In the genomic region with DNA sequence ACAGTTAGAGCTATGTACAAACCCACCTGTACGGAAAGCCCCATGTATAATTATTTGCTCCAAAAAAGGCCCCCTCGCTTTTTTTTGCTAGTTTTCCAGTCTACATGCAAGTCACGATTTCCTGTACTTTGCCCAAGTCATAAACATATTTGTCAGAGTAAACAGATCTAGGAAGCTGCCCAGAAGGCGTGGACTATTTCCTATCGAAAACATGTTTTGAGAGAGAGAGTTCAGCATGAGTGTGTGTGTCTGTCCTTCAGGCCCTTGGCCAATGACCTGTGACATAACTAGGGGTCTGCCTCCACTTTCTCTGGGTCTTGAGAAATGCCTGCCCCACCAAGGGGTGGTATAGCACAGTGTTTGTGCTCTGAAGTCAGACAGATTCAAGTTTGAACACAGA, we compare ENCODE assay signal across 18 cellular contexts.
DNase-seq lines count a peak whose midpoint lies in the region; ATAC-seq and TF ChIP-seq lines count a peak whose summit lies in the region.
"Had no signal": no experiment of that assay in that cellular context is flagged by ENCODE, and none has a peak within 500 bp of the region (broad histone marks: within the 10 kb centered on the region; RNA-seq: fewer than 3 reads in every experiment).

No MANE protein-coding gene starts in this region.

- TF ChIP-seq POLR2A in Peyer's patch (IDR thresholded peaks at IDR 0.05) (no peak), esophagus squamous epithelium (IDR thresholded peaks at IDR 0.05) (no peak), testis (IDR thresholded peaks at IDR 0.05) (no peak)

- no peaks in the 10 kb centered on the region for H3K27me3 ChIP-seq in Peyer's patch
- no peaks in the 10 kb centered on the region for H3K27me3 ChIP-seq in esophagus squamous epithelium
- H3K27me3 ChIP-seq in testis = no peaks in the 10 kb centered on the region
- no peaks in the 10 kb centered on the region for H3K27me3 ChIP-seq in GM23338 (ENCODE audit: insufficient read depth)

- no peaks in the 10 kb centered on the region for H3K79me2 ChIP-seq in GM23338 (replicated peaks; ENCODE audit: insufficient read depth)

- peaks cover 3% of the 10 kb centered on the region; the same call in 2 of the 3 replicates for H3K4me1 Mint-ChIP-seq in GM23338

- 73 to 74% methylated on average over 5 of the region's 5 CpGs for WGBS in esophagus squamous epithelium, 2 donors
- WGBS in testis, 2 donors = 63 to 72% methylated on average over 5 of the region's 5 CpGs

- no peaks in the 10 kb centered on the region for H3K9me2 ChIP-seq in GM23338 (ENCODE audit: insufficient read depth)

- DNase-seq in Peyer's patch (peak in 1 of 3 donors; percentile 54), esophagus squamous epithelium (lab: John Stamatoyannopoulos, UW) (no peak), mucosa of gallbladder (ENCODE audit: low spot score) (peak; percentile 22), testis (no peak), GM23338 (ENCODE audit: low spot score) (no peak), amniotic stem cell (lab: John Stamatoyannopoulos, UW) (no peak), T-helper 9 cell (no peak)
- DNase-seq in activated naive CD4-positive, alpha-beta T cell treated with anti-CD3 and anti-CD28 coated beads, Interleukin-2, amount 50 U/mL, for 72 hours (ENCODE audit: low spot score in 2 of 2) = no peak
- DNase-seq: kidney glomerular epithelial cell, NCI-H146, NCI-H510A had no signal

- H3K9me3 ChIP-seq in Peyer's patch (no peaks in the 10 kb centered on the region), esophagus squamous epithelium (no peaks in the 10 kb centered on the region), testis (no peaks in the 10 kb centered on the region)

- ATAC-seq in GM23338 = no peak
- no peak for ATAC-seq in activated naive CD4-positive, alpha-beta T cell treated with anti-CD3 and anti-CD28 coated beads, Interleukin-2, amount 50 U/mL, for 72 hours
- ATAC-seq: activated CD4-positive, CD25-positive, alpha-beta regulatory T cell treated with anti-CD3 and anti-CD28 coated beads, Interleukin-2, amount 50 U/mL, for 24 hours; Panc1 had no signal

- H4K20me1 ChIP-seq in GM23338 (replicated peaks; ENCODE audit: insufficient read depth) = no peaks in the 10 kb centered on the region

- peaks cover 19% of the 10 kb centered on the region for H3K36me3 Mint-ChIP-seq in GM23338 (ENCODE audit: low read depth)
- H3K36me3 Mint-ChIP-seq in activated naive CD4-positive, alpha-beta T cell treated with anti-CD3 and anti-CD28 coated beads, Interleukin-2, amount 50 U/mL, for 72 hours = peaks cover 0 to 10% of the 10 kb centered on the region in 2 donors

- intact Hi-C loops in esophagus squamous epithelium (cut with DNase I) (no loop called here), testis (cut with DNase I; ENCODE audit: low total_unique reads) (loop anchor here (10.0 kb wide), 1 partner anchor 897 kb away; no protein-coding TSS in a partner anchor)

- H3K27ac ChIP-seq in Peyer's patch (peak overlapping the region in 3 of 4 donors; percentile 54 to 83 (median 78)), esophagus squamous epithelium (peak overlapping the region; percentile 57 to 84 (median 78)), testis (peak overlapping the region; percentile 22 to 89), GM23338 (ENCODE audit: low read depth) (no peak overlapping the region)
- H3K27ac ChIP-seq: KMS-11 had no signal

- no peak overlapping the region for H3K27ac Mint-ChIP-seq in GM23338
- H3K27ac Mint-ChIP-seq in activated naive CD4-positive, alpha-beta T cell treated with anti-CD3 and anti-CD28 coated beads, Interleukin-2, amount 50 U/mL, for 72 hours = no peak overlapping the region
- H3K27ac Mint-ChIP-seq: dendritic cell treated with granulocyte-macrophage colony-stimulating factor and Interleukin-4, amounts not matched to agents 40 ng/mL and 50 ng/mL, for 4 days had no signal

- H3K4me1 ChIP-seq in Peyer's patch (peaks cover 0 to 71% (median 5%) of the 10 kb centered on the region in 4 donors), esophagus squamous epithelium (peaks cover 10 to 89% (median 54%) of the 10 kb centered on the region in 3 donors), testis (peaks cover 62% of the 10 kb centered on the region), GM23338 (ENCODE audit: insufficient read depth) (no peaks in the 10 kb centered on the region)
- H3K4me1 ChIP-seq: HAP-1 had no signal

- H3K4me2 ChIP-seq in GM23338 = no peak overlapping the region
- H3K4me2 ChIP-seq: KMS-11, smooth muscle cell had no signal

- H3F3A ChIP-seq in GM23338 (replicated peaks; ENCODE audit: low read depth) = no peaks in the 10 kb centered on the region

- no peaks in the 10 kb centered on the region for H3K27me3 Mint-ChIP-seq in GM23338 (ENCODE audit: insufficient read depth, low read depth, poor library complexity)

- H3K36me3 ChIP-seq in Peyer's patch (no peaks in the 10 kb centered on the region), esophagus squamous epithelium (no peaks in the 10 kb centered on the region), testis (ENCODE audit: low read depth, missing control alignments) (no peaks in the 10 kb centered on the region), GM23338 (ENCODE audit: insufficient read depth) (no peaks in the 10 kb centered on the region; the same call in 1 of the 2 replicates)

- TF ChIP-seq CTCF in Peyer's patch (IDR thresholded peaks at IDR 0.05) (no peak), esophagus squamous epithelium (IDR thresholded peaks at IDR 0.05) (no peak), testis (IDR thresholded peaks at IDR 0.05) (no peak), GM23338 (conservative IDR thresholded peaks at IDR 0.05; ENCODE audit: low read depth in 2 of 2) (no peak)

- H3K4me3 Mint-ChIP-seq in GM23338 = no peak overlapping the region
- H3K4me3 Mint-ChIP-seq: dendritic cell treated with granulocyte-macrophage colony-stimulating factor and Interleukin-4, amounts not matched to agents 40 ng/mL and 50 ng/mL, for 4 days; neural crest cell had no signal

- H3K4me3 ChIP-seq in Peyer's patch (peak overlapping the region in 1 of 4 donors; percentile 10), esophagus squamous epithelium (no peak overlapping the region), testis (no peak overlapping the region), GM23338 (no peak overlapping the region)
- H3K4me3 ChIP-seq: HAP-1, smooth muscle cell had no signal

- no peak overlapping the region for H2AFZ ChIP-seq in GM23338

- H3K9me3 Mint-ChIP-seq in GM23338 = peaks cover 6% of the 10 kb centered on the region; the same call in 2 of the 3 replicates
- peaks cover 5 to 8% of the 10 kb centered on the region in 2 donors for H3K9me3 Mint-ChIP-seq in activated naive CD4-positive, alpha-beta T cell treated with anti-CD3 and anti-CD28 coated beads, Interleukin-2, amount 50 U/mL, for 72 hours
- H3K9me3 Mint-ChIP-seq: neural crest cell had no signal

TF ChIP-seq in GM23338, 12 proteins besides CTCF, POLR2A, EP300 and RAD21 (continues in another document):
- no peak for TF ChIP-seq EZH2phosphoT487 (IDR thresholded peaks at IDR 0.05; ENCODE audit: unreplicated experiment)
- TF ChIP-seq ZNF114 (CRISPR knock-in tag; IDR thresholded peaks at IDR 0.05) = no peak
- TF ChIP-seq POLR2AphosphoS5 (IDR thresholded peaks at IDR 0.05; ENCODE audit: low read depth) = no peak
- TF ChIP-seq STAT1 (IDR thresholded peaks at IDR 0.05; ENCODE audit: unreplicated experiment) = no peak
- no peak for TF ChIP-seq ZNF331 (CRISPR knock-in tag; IDR thresholded peaks at IDR 0.05; ENCODE audit: low read depth)
